ENCODE assay signal across 3 cellular contexts in the genomic region with DNA sequence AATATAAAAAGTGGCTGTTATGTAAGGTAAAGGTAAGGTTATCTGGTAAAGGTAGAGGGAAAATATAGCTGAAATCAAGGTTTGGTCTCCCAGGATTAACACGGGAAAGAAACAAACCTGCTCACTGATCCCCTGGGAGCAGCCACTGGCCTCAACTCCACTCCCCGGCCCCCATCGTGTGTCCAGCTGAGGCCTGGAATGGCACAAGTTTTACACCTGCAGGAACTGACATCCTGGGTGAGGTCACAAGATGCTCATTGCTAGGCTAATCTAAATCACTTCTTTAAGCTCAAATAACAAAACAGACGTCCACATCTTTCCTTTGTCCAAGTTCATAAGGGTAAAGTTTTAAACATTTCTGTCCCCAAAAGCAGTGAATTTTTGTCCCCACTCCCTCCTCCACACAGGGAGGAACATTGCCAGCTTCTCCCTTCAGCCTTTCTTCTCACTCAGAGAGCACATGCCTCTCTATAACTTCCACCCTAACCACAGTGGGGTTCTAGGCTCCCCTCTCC.
A peak's percentile ranks its signal among the peaks of the same experiment; 100 is the strongest.
TF ChIP-seq lines count a peak whose summit lies in the region.

No MANE protein-coding gene starts in this region.

TF ChIP-seq in A549, 52 proteins besides CTCF, POLR2A, EP300 and RAD21:
- TF ChIP-seq CBX2 (IDR thresholded peaks at IDR 0.05; ENCODE audit: borderline replicate concordance, low read depth) = no peak
- TF ChIP-seq, protein P1, sequence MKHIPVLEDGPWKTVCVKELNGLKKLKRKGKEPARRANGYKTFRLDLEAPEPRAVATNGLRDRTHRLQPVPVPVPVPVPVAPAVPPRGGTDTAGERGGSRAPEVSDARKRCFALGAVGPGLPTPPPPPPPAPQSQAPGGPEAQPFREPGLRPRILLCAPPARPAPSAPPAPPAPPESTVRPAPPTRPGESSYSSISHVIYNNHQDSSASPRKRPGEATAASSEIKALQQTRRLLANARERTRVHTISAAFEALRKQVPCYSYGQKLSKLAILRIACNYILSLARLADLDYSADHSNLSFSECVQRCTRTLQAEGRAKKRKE (CRISPR knock-in tag; IDR thresholded peaks at IDR 0.05; ENCODE audit: low read depth) = no peak
- no peak for TF ChIP-seq RARB (CRISPR knock-in tag; IDR thresholded peaks at IDR 0.05)

TF ChIP-seq in IMR-90, 13 proteins besides CTCF, POLR2A, EP300 and RAD21:
- TF ChIP-seq MAZ (IDR thresholded peaks at IDR 0.05; ENCODE audit: borderline replicate concordance, low read depth, low read length) (no peak), BHLHE40 (IDR thresholded peaks at IDR 0.05; ENCODE audit: low read depth, low read length) (no peak), RFX5 (IDR thresholded peaks at IDR 0.05; ENCODE audit: low read depth, low read length) (no peak)

TF ChIP-seq in K562, 482 proteins besides CTCF, POLR2A, EP300 and RAD21:
- TF ChIP-seq, protein P2, sequence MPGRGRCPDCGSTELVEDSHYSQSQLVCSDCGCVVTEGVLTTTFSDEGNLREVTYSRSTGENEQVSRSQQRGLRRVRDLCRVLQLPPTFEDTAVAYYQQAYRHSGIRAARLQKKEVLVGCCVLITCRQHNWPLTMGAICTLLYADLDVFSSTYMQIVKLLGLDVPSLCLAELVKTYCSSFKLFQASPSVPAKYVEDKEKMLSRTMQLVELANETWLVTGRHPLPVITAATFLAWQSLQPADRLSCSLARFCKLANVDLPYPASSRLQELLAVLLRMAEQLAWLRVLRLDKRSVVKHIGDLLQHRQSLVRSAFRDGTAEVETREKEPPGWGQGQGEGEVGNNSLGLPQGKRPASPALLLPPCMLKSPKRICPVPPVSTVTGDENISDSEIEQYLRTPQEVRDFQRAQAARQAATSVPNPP (IDR thresholded peaks at IDR 0.05; ENCODE audit: borderline replicate concordance, insufficient read depth, insufficient read length) = no peak
- TF ChIP-seq, protein P3, sequence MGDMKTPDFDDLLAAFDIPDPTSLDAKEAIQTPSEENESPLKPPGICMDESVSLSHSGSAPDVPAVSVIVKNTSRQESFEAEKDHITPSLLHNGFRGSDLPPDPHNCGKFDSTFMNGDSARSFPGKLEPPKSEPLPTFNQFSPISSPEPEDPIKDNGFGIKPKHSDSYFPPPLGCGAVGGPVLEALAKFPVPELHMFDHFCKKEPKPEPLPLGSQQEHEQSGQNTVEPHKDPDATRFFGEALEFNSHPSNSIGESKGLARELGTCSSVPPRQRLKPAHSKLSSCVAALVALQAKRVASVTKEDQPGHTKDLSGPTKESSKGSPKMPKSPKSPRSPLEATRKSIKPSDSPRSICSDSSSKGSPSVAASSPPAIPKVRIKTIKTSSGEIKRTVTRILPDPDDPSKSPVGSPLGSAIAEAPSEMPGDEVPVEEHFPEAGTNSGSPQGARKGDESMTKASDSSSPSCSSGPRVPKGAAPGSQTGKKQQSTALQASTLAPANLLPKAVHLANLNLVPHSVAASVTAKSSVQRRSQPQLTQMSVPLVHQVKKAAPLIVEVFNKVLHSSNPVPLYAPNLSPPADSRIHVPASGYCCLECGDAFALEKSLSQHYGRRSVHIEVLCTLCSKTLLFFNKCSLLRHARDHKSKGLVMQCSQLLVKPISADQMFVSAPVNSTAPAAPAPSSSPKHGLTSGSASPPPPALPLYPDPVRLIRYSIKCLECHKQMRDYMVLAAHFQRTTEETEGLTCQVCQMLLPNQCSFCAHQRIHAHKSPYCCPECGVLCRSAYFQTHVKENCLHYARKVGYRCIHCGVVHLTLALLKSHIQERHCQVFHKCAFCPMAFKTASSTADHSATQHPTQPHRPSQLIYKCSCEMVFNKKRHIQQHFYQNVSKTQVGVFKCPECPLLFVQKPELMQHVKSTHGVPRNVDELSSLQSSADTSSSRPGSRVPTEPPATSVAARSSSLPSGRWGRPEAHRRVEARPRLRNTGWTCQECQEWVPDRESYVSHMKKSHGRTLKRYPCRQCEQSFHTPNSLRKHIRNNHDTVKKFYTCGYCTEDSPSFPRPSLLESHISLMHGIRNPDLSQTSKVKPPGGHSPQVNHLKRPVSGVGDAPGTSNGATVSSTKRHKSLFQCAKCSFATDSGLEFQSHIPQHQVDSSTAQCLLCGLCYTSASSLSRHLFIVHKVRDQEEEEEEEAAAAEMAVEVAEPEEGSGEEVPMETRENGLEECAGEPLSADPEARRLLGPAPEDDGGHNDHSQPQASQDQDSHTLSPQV (IDR thresholded peaks at IDR 0.05) = 0 out of 2 replicates have a peak, but pooled peaks have one; percentile 25
- TF ChIP-seq ZC3H4 (CRISPR knock-in tag; IDR thresholded peaks at IDR 0.05; ENCODE audit: borderline replicate concordance) (no peak), EGR1 (conservative IDR thresholded peaks at IDR 0.05) (peak; percentile 48; the same call in 1 of the 2 replicates), PYGO2 (tag; IDR thresholded peaks at IDR 0.05) (0 out of 2 replicates have a peak, but pooled peaks have one; percentile 12), HDAC8 (tag; IDR thresholded peaks at IDR 0.05) (0 out of 2 replicates have a peak, but pooled peaks have one; percentile 24), PRPF4 (IDR thresholded peaks at IDR 0.05; ENCODE audit: insufficient read depth, low read depth, low read length, poor library complexity, severe bottlenecking) (no peak), POLR2G (IDR thresholded peaks at IDR 0.05; ENCODE audit: low read depth, low read length) (0 out of 2 replicates have a peak, but pooled peaks have one; percentile 28), MEF2D (tag; conservative IDR thresholded peaks at IDR 0.05; ENCODE audit: low read depth) (no peak), ZNF311 (CRISPR knock-in tag; IDR thresholded peaks at IDR 0.05) (0 out of 2 replicates have a peak, but pooled peaks have one; percentile 12), CXXC5 (CRISPR knock-in tag; IDR thresholded peaks at IDR 0.05) (peak; percentile 48), L3MBTL2 (IDR thresholded peaks at IDR 0.05) (peak; percentile 44; the same call in 1 of the 2 replicates), PHB (CRISPR knock-in tag; IDR thresholded peaks at IDR 0.05) (0 out of 2 replicates have a peak, but pooled peaks have one; percentile 30), RBFOX2 (IDR thresholded peaks at IDR 0.05; ENCODE audit: low read depth, low read length) (peak; percentile 24; the same call in 1 of the 2 replicates), NR2C1 (IDR thresholded peaks at IDR 0.05) (no peak), NR2C1 (tag; IDR thresholded peaks at IDR 0.05) (0 out of 2 replicates have a peak, but pooled peaks have one; percentile 26), NELFE (IDR thresholded peaks at IDR 0.05; ENCODE audit: insufficient read depth, insufficient read length) (no peak), SMAD4 (CRISPR knock-in tag; conservative IDR thresholded peaks at IDR 0.05) (0 out of 2 replicates have a peak, but pooled peaks have one; percentile 34), HLTF (IDR thresholded peaks at IDR 0.05) (no peak), ZNF584 (CRISPR knock-in tag; IDR thresholded peaks at IDR 0.05; ENCODE audit: low read depth) (0 out of 2 replicates have a peak, but pooled peaks have one; percentile 8), SMAD3 (CRISPR knock-in tag; conservative IDR thresholded peaks at IDR 0.05) (peak; percentile 10; the same call in 1 of the 2 replicates)
- TF ChIP-seq, protein P4, sequence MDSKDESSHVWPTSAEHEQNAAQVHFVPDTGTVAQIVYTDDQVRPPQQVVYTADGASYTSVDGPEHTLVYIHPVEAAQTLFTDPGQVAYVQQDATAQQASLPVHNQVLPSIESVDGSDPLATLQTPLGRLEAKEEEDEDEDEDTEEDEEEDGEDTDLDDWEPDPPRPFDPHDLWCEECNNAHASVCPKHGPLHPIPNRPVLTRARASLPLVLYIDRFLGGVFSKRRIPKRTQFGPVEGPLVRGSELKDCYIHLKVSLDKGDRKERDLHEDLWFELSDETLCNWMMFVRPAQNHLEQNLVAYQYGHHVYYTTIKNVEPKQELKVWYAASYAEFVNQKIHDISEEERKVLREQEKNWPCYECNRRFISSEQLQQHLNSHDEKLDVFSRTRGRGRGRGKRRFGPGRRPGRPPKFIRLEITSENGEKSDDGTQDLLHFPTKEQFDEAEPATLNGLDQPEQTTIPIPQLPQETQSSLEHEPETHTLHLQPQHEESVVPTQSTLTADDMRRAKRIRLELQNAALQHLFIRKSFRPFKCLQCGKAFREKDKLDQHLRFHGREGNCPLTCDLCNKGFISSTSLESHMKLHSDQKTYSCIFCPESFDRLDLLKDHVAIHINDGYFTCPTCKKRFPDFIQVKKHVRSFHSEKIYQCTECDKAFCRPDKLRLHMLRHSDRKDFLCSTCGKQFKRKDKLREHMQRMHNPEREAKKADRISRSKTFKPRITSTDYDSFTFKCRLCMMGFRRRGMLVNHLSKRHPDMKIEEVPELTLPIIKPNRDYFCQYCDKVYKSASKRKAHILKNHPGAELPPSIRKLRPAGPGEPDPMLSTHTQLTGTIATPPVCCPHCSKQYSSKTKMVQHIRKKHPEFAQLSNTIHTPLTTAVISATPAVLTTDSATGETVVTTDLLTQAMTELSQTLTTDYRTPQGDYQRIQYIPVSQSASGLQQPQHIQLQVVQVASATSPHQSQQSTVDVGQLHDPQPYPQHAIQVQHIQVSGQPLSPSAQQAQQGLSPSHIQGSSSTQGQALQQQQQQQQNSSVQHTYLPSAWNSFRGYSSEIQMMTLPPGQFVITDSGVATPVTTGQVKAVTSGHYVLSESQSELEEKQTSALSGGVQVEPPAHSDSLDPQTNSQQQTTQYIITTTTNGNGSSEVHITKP (IDR thresholded peaks at IDR 0.05; ENCODE audit: partially characterized antibody) = peak; percentile 36
- TF ChIP-seq, protein P5, sequence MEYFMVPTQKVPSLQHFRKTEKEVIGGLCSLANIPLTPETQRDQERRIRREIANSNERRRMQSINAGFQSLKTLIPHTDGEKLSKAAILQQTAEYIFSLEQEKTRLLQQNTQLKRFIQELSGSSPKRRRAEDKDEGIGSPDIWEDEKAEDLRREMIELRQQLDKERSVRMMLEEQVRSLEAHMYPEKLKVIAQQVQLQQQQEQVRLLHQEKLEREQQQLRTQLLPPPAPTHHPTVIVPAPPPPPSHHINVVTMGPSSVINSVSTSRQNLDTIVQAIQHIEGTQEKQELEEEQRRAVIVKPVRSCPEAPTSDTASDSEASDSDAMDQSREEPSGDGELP (CRISPR knock-in tag; IDR thresholded peaks at IDR 0.05; ENCODE audit: borderline replicate concordance) = 0 out of 2 replicates have a peak, but pooled peaks have one; percentile 13
- TF ChIP-seq, protein P6, sequence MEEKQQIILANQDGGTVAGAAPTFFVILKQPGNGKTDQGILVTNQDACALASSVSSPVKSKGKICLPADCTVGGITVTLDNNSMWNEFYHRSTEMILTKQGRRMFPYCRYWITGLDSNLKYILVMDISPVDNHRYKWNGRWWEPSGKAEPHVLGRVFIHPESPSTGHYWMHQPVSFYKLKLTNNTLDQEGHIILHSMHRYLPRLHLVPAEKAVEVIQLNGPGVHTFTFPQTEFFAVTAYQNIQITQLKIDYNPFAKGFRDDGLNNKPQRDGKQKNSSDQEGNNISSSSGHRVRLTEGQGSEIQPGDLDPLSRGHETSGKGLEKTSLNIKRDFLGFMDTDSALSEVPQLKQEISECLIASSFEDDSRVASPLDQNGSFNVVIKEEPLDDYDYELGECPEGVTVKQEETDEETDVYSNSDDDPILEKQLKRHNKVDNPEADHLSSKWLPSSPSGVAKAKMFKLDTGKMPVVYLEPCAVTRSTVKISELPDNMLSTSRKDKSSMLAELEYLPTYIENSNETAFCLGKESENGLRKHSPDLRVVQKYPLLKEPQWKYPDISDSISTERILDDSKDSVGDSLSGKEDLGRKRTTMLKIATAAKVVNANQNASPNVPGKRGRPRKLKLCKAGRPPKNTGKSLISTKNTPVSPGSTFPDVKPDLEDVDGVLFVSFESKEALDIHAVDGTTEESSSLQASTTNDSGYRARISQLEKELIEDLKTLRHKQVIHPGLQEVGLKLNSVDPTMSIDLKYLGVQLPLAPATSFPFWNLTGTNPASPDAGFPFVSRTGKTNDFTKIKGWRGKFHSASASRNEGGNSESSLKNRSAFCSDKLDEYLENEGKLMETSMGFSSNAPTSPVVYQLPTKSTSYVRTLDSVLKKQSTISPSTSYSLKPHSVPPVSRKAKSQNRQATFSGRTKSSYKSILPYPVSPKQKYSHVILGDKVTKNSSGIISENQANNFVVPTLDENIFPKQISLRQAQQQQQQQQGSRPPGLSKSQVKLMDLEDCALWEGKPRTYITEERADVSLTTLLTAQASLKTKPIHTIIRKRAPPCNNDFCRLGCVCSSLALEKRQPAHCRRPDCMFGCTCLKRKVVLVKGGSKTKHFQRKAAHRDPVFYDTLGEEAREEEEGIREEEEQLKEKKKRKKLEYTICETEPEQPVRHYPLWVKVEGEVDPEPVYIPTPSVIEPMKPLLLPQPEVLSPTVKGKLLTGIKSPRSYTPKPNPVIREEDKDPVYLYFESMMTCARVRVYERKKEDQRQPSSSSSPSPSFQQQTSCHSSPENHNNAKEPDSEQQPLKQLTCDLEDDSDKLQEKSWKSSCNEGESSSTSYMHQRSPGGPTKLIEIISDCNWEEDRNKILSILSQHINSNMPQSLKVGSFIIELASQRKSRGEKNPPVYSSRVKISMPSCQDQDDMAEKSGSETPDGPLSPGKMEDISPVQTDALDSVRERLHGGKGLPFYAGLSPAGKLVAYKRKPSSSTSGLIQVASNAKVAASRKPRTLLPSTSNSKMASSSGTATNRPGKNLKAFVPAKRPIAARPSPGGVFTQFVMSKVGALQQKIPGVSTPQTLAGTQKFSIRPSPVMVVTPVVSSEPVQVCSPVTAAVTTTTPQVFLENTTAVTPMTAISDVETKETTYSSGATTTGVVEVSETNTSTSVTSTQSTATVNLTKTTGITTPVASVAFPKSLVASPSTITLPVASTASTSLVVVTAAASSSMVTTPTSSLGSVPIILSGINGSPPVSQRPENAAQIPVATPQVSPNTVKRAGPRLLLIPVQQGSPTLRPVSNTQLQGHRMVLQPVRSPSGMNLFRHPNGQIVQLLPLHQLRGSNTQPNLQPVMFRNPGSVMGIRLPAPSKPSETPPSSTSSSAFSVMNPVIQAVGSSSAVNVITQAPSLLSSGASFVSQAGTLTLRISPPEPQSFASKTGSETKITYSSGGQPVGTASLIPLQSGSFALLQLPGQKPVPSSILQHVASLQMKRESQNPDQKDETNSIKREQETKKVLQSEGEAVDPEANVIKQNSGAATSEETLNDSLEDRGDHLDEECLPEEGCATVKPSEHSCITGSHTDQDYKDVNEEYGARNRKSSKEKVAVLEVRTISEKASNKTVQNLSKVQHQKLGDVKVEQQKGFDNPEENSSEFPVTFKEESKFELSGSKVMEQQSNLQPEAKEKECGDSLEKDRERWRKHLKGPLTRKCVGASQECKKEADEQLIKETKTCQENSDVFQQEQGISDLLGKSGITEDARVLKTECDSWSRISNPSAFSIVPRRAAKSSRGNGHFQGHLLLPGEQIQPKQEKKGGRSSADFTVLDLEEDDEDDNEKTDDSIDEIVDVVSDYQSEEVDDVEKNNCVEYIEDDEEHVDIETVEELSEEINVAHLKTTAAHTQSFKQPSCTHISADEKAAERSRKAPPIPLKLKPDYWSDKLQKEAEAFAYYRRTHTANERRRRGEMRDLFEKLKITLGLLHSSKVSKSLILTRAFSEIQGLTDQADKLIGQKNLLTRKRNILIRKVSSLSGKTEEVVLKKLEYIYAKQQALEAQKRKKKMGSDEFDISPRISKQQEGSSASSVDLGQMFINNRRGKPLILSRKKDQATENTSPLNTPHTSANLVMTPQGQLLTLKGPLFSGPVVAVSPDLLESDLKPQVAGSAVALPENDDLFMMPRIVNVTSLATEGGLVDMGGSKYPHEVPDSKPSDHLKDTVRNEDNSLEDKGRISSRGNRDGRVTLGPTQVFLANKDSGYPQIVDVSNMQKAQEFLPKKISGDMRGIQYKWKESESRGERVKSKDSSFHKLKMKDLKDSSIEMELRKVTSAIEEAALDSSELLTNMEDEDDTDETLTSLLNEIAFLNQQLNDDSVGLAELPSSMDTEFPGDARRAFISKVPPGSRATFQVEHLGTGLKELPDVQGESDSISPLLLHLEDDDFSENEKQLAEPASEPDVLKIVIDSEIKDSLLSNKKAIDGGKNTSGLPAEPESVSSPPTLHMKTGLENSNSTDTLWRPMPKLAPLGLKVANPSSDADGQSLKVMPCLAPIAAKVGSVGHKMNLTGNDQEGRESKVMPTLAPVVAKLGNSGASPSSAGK (IDR thresholded peaks at IDR 0.05) = peak; percentile 37; the same call in 1 of the 2 replicates
